In the genomic region with DNA sequence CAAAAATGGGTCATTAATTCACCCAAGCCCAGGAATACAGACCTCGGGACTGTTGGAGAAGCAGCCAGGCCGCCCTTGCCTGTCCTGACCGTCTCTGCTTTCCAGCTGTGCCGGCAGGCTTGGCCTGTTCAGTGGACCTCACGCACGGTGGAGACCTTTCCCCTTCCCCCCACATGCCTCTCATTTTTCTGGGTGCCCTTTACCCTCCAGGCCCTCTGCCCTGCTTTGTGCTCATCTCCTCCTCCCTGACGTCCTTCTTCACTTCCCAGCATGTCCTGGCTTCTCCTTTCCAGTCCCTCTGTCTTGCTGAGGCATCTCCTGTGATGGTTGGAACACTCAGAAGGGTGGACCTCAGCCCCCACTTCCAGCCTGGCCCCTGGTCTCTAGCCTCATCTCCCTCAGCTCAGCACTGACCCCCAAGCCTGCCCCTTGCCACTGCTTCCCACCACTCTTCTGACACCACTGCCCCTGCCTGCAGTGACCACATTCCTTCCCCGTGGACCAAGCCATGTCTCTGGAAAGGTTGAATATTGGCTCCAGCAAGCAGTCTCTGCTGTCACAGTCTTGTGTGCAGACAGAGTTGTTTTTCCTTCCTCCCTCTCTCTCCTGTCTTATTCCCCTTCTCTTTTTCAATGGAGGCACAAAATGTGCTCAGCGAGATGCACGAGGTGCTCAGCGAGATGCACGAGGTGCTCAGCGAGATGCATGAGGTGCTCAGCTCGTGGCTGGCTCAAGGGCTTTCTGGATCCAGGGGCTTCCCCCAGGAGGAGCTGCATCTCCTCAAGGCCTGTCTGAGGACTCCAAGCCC, we compare ENCODE assay signal across 1 cellular context.
TF ChIP-seq lines count a peak whose summit lies in the region.

No MANE protein-coding gene starts in this region.

TF ChIP-seq in HepG2, 621 proteins besides CTCF, POLR2A, EP300 and RAD21 (continued from another document and continues in another):
- TF ChIP-seq, protein P1, sequence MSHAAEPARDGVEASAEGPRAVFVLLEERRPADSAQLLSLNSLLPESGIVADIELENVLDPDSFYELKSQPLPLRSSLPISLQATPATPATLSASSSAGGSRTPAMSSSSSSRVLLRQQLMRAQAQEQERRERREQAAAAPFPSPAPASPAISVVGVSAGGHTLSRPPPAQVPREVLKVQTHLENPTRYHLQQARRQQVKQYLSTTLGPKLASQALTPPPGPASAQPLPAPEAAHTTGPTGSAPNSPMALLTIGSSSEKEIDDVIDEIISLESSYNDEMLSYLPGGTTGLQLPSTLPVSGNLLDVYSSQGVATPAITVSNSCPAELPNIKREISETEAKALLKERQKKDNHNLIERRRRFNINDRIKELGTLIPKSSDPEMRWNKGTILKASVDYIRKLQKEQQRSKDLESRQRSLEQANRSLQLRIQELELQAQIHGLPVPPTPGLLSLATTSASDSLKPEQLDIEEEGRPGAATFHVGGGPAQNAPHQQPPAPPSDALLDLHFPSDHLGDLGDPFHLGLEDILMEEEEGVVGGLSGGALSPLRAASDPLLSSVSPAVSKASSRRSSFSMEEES (CRISPR knock-in tag; IDR thresholded peaks at IDR 0.05), result no peak
- TF ChIP-seq, protein P2, sequence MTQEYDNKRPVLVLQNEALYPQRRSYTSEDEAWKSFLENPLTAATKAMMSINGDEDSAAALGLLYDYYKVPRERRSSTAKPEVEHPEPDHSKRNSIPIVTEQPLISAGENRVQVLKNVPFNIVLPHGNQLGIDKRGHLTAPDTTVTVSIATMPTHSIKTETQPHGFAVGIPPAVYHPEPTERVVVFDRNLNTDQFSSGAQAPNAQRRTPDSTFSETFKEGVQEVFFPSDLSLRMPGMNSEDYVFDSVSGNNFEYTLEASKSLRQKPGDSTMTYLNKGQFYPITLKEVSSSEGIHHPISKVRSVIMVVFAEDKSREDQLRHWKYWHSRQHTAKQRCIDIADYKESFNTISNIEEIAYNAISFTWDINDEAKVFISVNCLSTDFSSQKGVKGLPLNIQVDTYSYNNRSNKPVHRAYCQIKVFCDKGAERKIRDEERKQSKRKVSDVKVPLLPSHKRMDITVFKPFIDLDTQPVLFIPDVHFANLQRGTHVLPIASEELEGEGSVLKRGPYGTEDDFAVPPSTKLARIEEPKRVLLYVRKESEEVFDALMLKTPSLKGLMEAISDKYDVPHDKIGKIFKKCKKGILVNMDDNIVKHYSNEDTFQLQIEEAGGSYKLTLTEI (CRISPR knock-in tag; conservative IDR thresholded peaks at IDR 0.05), result no peak
- TF ChIP-seq, protein P3, sequence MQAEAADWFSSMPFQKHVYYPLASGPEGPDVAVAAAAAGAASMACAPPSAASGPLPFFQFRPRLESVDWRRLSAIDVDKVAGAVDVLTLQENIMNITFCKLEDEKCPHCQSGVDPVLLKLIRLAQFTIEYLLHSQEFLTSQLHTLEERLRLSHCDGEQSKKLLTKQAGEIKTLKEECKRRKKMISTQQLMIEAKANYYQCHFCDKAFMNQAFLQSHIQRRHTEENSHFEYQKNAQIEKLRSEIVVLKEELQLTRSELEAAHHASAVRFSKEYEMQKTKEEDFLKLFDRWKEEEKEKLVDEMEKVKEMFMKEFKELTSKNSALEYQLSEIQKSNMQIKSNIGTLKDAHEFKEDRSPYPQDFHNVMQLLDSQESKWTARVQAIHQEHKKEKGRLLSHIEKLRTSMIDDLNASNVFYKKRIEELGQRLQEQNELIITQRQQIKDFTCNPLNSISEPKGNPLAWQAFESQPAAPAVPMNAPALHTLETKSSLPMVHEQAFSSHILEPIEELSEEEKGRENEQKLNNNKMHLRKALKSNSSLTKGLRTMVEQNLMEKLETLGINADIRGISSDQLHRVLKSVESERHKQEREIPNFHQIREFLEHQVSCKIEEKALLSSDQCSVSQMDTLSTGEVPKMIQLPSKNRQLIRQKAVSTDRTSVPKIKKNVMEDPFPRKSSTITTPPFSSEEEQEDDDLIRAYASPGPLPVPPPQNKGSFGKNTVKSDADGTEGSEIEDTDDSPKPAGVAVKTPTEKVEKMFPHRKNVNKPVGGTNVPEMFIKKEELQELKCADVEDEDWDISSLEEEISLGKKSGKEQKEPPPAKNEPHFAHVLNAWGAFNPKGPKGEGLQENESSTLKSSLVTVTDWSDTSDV (CRISPR knock-in tag; IDR thresholded peaks at IDR 0.05), result no peak
- TF ChIP-seq SMC3 (IDR thresholded peaks at IDR 0.05; ENCODE audit: low read length) (no peak), HNRNPH1 (optimal IDR thresholded peaks at IDR 0.05; ENCODE audit: low read depth, low read length) (no peak), ELF1 (CRISPR knock-in tag; IDR thresholded peaks at IDR 0.05) (no peak), HDAC6 (IDR thresholded peaks at IDR 0.05; ENCODE audit: low read depth, low read length) (no peak), GZF1 (CRISPR knock-in tag; IDR thresholded peaks at IDR 0.05) (no peak), ZFP1 (CRISPR knock-in tag; IDR thresholded peaks at IDR 0.05) (no peak), SAP130 (CRISPR knock-in tag; IDR thresholded peaks at IDR 0.05; ENCODE audit: low read depth) (peak; percentile 78), EEA1 (CRISPR knock-in tag; IDR thresholded peaks at IDR 0.05; ENCODE audit: borderline replicate concordance) (no peak), ARHGAP35 (CRISPR knock-in tag; IDR thresholded peaks at IDR 0.05; ENCODE audit: borderline replicate concordance) (no peak), ZNF660 (CRISPR knock-in tag; IDR thresholded peaks at IDR 0.05; ENCODE audit: borderline replicate concordance, low read depth) (no peak), SUZ12 (IDR thresholded peaks at IDR 0.05; ENCODE audit: low read depth, low read length) (no peak), RFX3 (CRISPR knock-in tag; IDR thresholded peaks at IDR 0.05) (no peak), ZNF790 (CRISPR knock-in tag; IDR thresholded peaks at IDR 0.05; ENCODE audit: borderline replicate concordance) (no peak), ZNF788 (CRISPR knock-in tag; IDR thresholded peaks at IDR 0.05; ENCODE audit: borderline replicate concordance) (0 out of 2 replicates have a peak, but pooled peaks have one; percentile 25), ZNF274 (CRISPR knock-in tag; IDR thresholded peaks at IDR 0.05) (no peak), MTA1 (CRISPR knock-in tag; IDR thresholded peaks at IDR 0.05; ENCODE audit: borderline replicate concordance) (peak; percentile 40; the same call in 1 of the 2 replicates), STAG1 (CRISPR knock-in tag; IDR thresholded peaks at IDR 0.05) (no peak), CENPX (CRISPR knock-in tag; IDR thresholded peaks at IDR 0.05) (no peak), ZNF878 (CRISPR knock-in tag; IDR thresholded peaks at IDR 0.05) (no peak), ZNF180 (CRISPR knock-in tag; IDR thresholded peaks at IDR 0.05; ENCODE audit: borderline replicate concordance, low read depth) (no peak), GABPA (IDR thresholded peaks at IDR 0.05; ENCODE audit: low read depth, low read length) (no peak), GABPA (CRISPR knock-in tag; IDR thresholded peaks at IDR 0.05; ENCODE audit: low read depth) (no peak), HNRNPUL1 (IDR thresholded peaks at IDR 0.05; ENCODE audit: low read depth, low read length) (no peak), RCOR2 (CRISPR knock-in tag; IDR thresholded peaks at IDR 0.05) (no peak), ZNF329 (CRISPR knock-in tag; IDR thresholded peaks at IDR 0.05; ENCODE audit: low read depth) (no peak), ELF3 (CRISPR knock-in tag; IDR thresholded peaks at IDR 0.05) (no peak), ZNF230 (CRISPR knock-in tag; IDR thresholded peaks at IDR 0.05) (no peak), FOXA1 (IDR thresholded peaks at IDR 0.05) (no peak), FOXA1 (CRISPR knock-in tag; IDR thresholded peaks at IDR 0.05) (no peak), YEATS2 (CRISPR knock-in tag; IDR thresholded peaks at IDR 0.05; ENCODE audit: borderline replicate concordance) (no peak), ZNF350 (CRISPR knock-in tag; IDR thresholded peaks at IDR 0.05; ENCODE audit: borderline replicate concordance, low read depth) (0 out of 2 replicates have a peak, but pooled peaks have one; percentile 17), KLF15 (CRISPR knock-in tag; IDR thresholded peaks at IDR 0.05; ENCODE audit: borderline replicate concordance) (no peak), KLF12 (CRISPR knock-in tag; IDR thresholded peaks at IDR 0.05; ENCODE audit: borderline replicate concordance) (no peak), CHCHD3 (CRISPR knock-in tag; IDR thresholded peaks at IDR 0.05) (no peak), PHF5A (CRISPR knock-in tag; IDR thresholded peaks at IDR 0.05; ENCODE audit: low read depth, unreplicated experiment) (no peak), ZNF773 (CRISPR knock-in tag; IDR thresholded peaks at IDR 0.05; ENCODE audit: borderline replicate concordance) (no peak), MTF2 (CRISPR knock-in tag; IDR thresholded peaks at IDR 0.05; ENCODE audit: borderline replicate concordance) (no peak), SP5 (CRISPR knock-in tag; IDR thresholded peaks at IDR 0.05; ENCODE audit: borderline replicate concordance, low read depth) (0 out of 2 replicates have a peak, but pooled peaks have one; percentile 24), KMT2B (CRISPR knock-in tag; IDR thresholded peaks at IDR 0.05) (no peak), MED8 (CRISPR knock-in tag; IDR thresholded peaks at IDR 0.05; ENCODE audit: insufficient replicate concordance) (no peak), MEIS1 (CRISPR knock-in tag; IDR thresholded peaks at IDR 0.05; ENCODE audit: borderline replicate concordance) (0 out of 2 replicates have a peak, but pooled peaks have one; percentile 44), ZNF441 (CRISPR knock-in tag; IDR thresholded peaks at IDR 0.05; ENCODE audit: borderline replicate concordance) (no peak), U2AF2 (IDR thresholded peaks at IDR 0.05; ENCODE audit: low read depth, low read length) (no peak)
- TF ChIP-seq, protein P4, sequence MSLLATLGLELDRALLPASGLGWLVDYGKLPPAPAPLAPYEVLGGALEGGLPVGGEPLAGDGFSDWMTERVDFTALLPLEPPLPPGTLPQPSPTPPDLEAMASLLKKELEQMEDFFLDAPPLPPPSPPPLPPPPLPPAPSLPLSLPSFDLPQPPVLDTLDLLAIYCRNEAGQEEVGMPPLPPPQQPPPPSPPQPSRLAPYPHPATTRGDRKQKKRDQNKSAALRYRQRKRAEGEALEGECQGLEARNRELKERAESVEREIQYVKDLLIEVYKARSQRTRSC (CRISPR knock-in tag; IDR thresholded peaks at IDR 0.05; ENCODE audit: low read depth), result no peak
- TF ChIP-seq, protein P5, sequence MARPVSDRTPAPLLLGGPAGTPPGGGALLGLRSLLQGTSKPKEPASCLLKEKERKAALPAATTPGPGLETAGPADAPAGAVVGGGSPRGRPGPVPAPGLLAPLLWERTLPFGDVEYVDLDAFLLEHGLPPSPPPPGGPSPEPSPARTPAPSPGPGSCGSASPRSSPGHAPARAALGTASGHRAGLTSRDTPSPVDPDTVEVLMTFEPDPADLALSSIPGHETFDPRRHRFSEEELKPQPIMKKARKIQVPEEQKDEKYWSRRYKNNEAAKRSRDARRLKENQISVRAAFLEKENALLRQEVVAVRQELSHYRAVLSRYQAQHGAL (CRISPR knock-in tag; IDR thresholded peaks at IDR 0.05; ENCODE audit: not compliant biosample characterization), result no peak
- TF ChIP-seq, protein P6, sequence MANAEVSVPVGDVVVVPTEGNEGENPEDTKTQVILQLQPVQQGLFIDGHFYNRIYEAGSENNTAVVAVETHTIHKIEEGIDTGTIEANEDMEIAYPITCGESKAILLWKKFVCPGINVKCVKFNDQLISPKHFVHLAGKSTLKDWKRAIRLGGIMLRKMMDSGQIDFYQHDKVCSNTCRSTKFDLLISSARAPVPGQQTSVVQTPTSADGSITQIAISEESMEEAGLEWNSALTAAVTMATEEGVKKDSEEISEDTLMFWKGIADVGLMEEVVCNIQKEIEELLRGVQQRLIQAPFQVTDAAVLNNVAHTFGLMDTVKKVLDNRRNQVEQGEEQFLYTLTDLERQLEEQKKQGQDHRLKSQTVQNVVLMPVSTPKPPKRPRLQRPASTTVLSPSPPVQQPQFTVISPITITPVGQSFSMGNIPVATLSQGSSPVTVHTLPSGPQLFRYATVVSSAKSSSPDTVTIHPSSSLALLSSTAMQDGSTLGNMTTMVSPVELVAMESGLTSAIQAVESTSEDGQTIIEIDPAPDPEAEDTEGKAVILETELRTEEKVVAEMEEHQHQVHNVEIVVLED (CRISPR knock-in tag; IDR thresholded peaks at IDR 0.05; ENCODE audit: borderline replicate concordance), result no peak
- TF ChIP-seq, protein P7, sequence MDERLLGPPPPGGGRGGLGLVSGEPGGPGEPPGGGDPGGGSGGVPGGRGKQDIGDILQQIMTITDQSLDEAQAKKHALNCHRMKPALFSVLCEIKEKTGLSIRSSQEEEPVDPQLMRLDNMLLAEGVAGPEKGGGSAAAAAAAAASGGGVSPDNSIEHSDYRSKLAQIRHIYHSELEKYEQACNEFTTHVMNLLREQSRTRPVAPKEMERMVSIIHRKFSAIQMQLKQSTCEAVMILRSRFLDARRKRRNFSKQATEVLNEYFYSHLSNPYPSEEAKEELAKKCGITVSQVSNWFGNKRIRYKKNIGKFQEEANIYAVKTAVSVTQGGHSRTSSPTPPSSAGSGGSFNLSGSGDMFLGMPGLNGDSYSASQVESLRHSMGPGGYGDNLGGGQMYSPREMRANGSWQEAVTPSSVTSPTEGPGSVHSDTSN (CRISPR knock-in tag; IDR thresholded peaks at IDR 0.05), result no peak
- TF ChIP-seq, protein P8, sequence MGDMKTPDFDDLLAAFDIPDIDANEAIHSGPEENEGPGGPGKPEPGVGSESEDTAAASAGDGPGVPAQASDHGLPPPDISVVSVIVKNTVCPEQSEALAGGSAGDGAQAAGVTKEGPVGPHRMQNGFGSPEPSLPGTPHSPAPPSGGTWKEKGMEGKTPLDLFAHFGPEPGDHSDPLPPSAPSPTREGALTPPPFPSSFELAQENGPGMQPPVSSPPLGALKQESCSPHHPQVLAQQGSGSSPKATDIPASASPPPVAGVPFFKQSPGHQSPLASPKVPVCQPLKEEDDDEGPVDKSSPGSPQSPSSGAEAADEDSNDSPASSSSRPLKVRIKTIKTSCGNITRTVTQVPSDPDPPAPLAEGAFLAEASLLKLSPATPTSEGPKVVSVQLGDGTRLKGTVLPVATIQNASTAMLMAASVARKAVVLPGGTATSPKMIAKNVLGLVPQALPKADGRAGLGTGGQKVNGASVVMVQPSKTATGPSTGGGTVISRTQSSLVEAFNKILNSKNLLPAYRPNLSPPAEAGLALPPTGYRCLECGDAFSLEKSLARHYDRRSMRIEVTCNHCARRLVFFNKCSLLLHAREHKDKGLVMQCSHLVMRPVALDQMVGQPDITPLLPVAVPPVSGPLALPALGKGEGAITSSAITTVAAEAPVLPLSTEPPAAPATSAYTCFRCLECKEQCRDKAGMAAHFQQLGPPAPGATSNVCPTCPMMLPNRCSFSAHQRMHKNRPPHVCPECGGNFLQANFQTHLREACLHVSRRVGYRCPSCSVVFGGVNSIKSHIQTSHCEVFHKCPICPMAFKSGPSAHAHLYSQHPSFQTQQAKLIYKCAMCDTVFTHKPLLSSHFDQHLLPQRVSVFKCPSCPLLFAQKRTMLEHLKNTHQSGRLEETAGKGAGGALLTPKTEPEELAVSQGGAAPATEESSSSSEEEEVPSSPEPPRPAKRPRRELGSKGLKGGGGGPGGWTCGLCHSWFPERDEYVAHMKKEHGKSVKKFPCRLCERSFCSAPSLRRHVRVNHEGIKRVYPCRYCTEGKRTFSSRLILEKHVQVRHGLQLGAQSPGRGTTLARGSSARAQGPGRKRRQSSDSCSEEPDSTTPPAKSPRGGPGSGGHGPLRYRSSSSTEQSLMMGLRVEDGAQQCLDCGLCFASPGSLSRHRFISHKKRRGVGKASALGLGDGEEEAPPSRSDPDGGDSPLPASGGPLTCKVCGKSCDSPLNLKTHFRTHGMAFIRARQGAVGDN (CRISPR knock-in tag; IDR thresholded peaks at IDR 0.05), result peak; percentile 84
